In genomic region chr3:33831053-33831452, GRCh38 we compare ENCODE assay signal across 19 cellular contexts. TPM values are rescaled to one million over a fixed set of nuclear protein-coding genes. Genes with fewer than 3 reads are reported as not detected.
DNase-seq lines count a peak whose midpoint lies in the region; ATAC-seq and TF ChIP-seq lines count a peak whose summit lies in the region.
"Had no signal": no experiment of that assay in that cellular context is flagged by ENCODE, and none has a peak within 500 bp of the region (broad histone marks: within the 10 kb centered on the region; RNA-seq: fewer than 3 reads in every experiment).

No MANE protein-coding gene starts in this region.

- H4K8ac ChIP-seq in mesendoderm (ENCODE audit: low read depth, low read length), result no peak overlapping the region

- no peak overlapping the region for H3K23ac ChIP-seq in mesendoderm (ENCODE audit: low read length)

- H2BK5ac ChIP-seq in mesendoderm (ENCODE audit: low read length), result no peak overlapping the region

- H3K36me3 Mint-ChIP-seq in activated T-helper 17 cell treated with anti-CD3 and anti-CD28 coated beads, Interleukin-2, amount 50 U/mL, for 72 hours (ENCODE audit: low read depth), result peaks cover 79% of the 10 kb centered on the region

- no peak overlapping the region for H3K27ac ChIP-seq in mesendoderm (ENCODE audit: low read depth, low read length)
- H3K27ac ChIP-seq: colonic mucosa, prostate gland had no signal

- no peak overlapping the region for H3K4me2 ChIP-seq in mesendoderm (ENCODE audit: low read length)

- peaks cover 36% of the 10 kb centered on the region for H3K4me1 Mint-ChIP-seq in activated T-helper 17 cell treated with anti-CD3 and anti-CD28 coated beads, Interleukin-2, amount 50 U/mL, for 72 hours

- DNase-seq in activated CD4-positive, CD25-positive, alpha-beta regulatory T cell treated with anti-CD3 and anti-CD28 coated beads, Interleukin-2, amount 50 U/mL, for 72 hours, result no peak
- DNase-seq in ELR (ENCODE audit: low read depth) (peak; percentile 46), fibroblast of villous mesenchyme (ENCODE audit: low read depth) (peak; percentile 22), NCI-H2227 (lab: John Stamatoyannopoulos, UW; ENCODE audit: unreplicated experiment) (no peak), mesendoderm (no peak)
- DNase-seq: 8988T; activated CD4-positive, alpha-beta T cell treated with anti-CD3 and anti-CD28 coated beads, Interleukin-2, amount 10 ng/mL, durations not matched to agents 24 days and 14 days; colonic mucosa; DMS153; left cardiac atrium; MG63; stimulated activated CD4-positive, alpha-beta T cell treated with anti-CD3 and anti-CD28 coated beads, Interleukin-4, amount 100 ng/mL, for 4 hours had no signal

- no peaks in the 10 kb centered on the region for H3K27me3 ChIP-seq in mesendoderm (ENCODE audit: insufficient read depth, low read length, poor library complexity)
- H3K27me3 ChIP-seq: colonic mucosa, MG63 had no signal

- H3K56ac ChIP-seq in mesendoderm (ENCODE audit: low read length), result no peak overlapping the region

- no peaks in the 10 kb centered on the region for H3K79me2 ChIP-seq in mesendoderm (ENCODE audit: control insufficient read depth, insufficient read depth, low read length)

- H3K4me1 ChIP-seq in mesendoderm (ENCODE audit: control insufficient read depth, low read depth, low read length), result no peaks in the 10 kb centered on the region
- H3K4me1 ChIP-seq: colonic mucosa, prostate gland had no signal

- no peak overlapping the region for H2BK15ac ChIP-seq in mesendoderm (replicated peaks; ENCODE audit: low read depth)

- H3K9me3 Mint-ChIP-seq in activated T-helper 17 cell treated with anti-CD3 and anti-CD28 coated beads, Interleukin-2, amount 50 U/mL, for 72 hours, result no peaks in the 10 kb centered on the region
- H3K9me3 Mint-ChIP-seq: activated CD4-positive, alpha-beta T cell treated with anti-CD3 and anti-CD28 coated beads, Interleukin-2, amount 10 ng/mL, durations not matched to agents 24 days and 14 days; activated T-helper 1 cell treated with anti-CD3 and anti-CD28 coated beads, Interleukin-12 subunit alpha, Interleukin-12 subunit beta, Interleukin-2, Interleukin-4 antibody, amounts not matched to agents 30 ng/mL and 10 ng/mL and 1 ng/mL, durations not matched to agents 14 hours and 24 hours and 36 hours; CD14-positive monocyte; neural crest cell had no signal

- H2BK120ac ChIP-seq in mesendoderm (ENCODE audit: low read depth, low read length), result no peak overlapping the region

- H3K36me3 ChIP-seq in mesendoderm (ENCODE audit: control insufficient read depth, insufficient read depth, low read length), result no peaks in the 10 kb centered on the region
- H3K36me3 ChIP-seq: colonic mucosa, prostate gland had no signal

- H3K79me1 ChIP-seq in mesendoderm (ENCODE audit: low read length), result no peaks in the 10 kb centered on the region

- peak; percentile 81 to 84 for ATAC-seq in activated CD4-positive, CD25-positive, alpha-beta regulatory T cell treated with anti-CD3 and anti-CD28 coated beads, Interleukin-2, amount 50 U/mL, for 24 hours
- peak; percentile 67 for ATAC-seq in activated T-helper 17 cell treated with anti-CD3 and anti-CD28 coated beads, Interleukin-2, amount 50 U/mL, for 72 hours (replicated peaks)
- ATAC-seq in HG02981 (IDR thresholded peaks at IDR 0.05; ENCODE audit: unreplicated experiment), result no peak
- ATAC-seq: left cardiac atrium had no signal

- no peak overlapping the region for H4K5ac ChIP-seq in mesendoderm (ENCODE audit: low read length)

- no peak overlapping the region for H2AK5ac ChIP-seq in mesendoderm (ENCODE audit: low read length)

- H3K4me3 ChIP-seq in fibroblast of villous mesenchyme (ENCODE audit: low read depth, low read length) (no peak overlapping the region), mesendoderm (ENCODE audit: low read length) (no peak overlapping the region)
- H3K4me3 ChIP-seq: colonic mucosa, MG63, prostate gland had no signal

- no peak overlapping the region for H3K18ac ChIP-seq in mesendoderm (ENCODE audit: low read length)

- H3K9ac ChIP-seq in mesendoderm (ENCODE audit: low read length), result no peak overlapping the region

- no peaks in the 10 kb centered on the region for H3K27me3 Mint-ChIP-seq in activated T-helper 17 cell treated with anti-CD3 and anti-CD28 coated beads, Interleukin-2, amount 50 U/mL, for 72 hours
- H3K27me3 Mint-ChIP-seq: activated CD4-positive, alpha-beta T cell treated with anti-CD3 and anti-CD28 coated beads, Interleukin-2, amount 10 ng/mL, durations not matched to agents 24 days and 14 days had no signal

- no peak overlapping the region for H3K27ac Mint-ChIP-seq in activated T-helper 17 cell treated with anti-CD3 and anti-CD28 coated beads, Interleukin-2, amount 50 U/mL, for 72 hours
- H3K27ac Mint-ChIP-seq: activated CD4-positive, alpha-beta T cell treated with anti-CD3 and anti-CD28 coated beads, Interleukin-2, amount 10 ng/mL, durations not matched to agents 24 days and 14 days; activated T-helper 1 cell treated with anti-CD3 and anti-CD28 coated beads, Interleukin-12 subunit alpha, Interleukin-12 subunit beta, Interleukin-2, Interleukin-4 antibody, amounts not matched to agents 30 ng/mL and 10 ng/mL and 1 ng/mL, durations not matched to agents 14 hours and 24 hours and 36 hours had no signal

- no peak for TF ChIP-seq CTCF in fibroblast of villous mesenchyme (IDR thresholded peaks at IDR 0.05; ENCODE audit: insufficient read depth, low read depth, low read length)

- no peak overlapping the region for H3K4ac ChIP-seq in mesendoderm (ENCODE audit: low read depth, low read length)

- no peak overlapping the region for H3K4me3 Mint-ChIP-seq in activated T-helper 17 cell treated with anti-CD3 and anti-CD28 coated beads, Interleukin-2, amount 50 U/mL, for 72 hours
- H3K4me3 Mint-ChIP-seq: activated CD4-positive, alpha-beta T cell treated with anti-CD3 and anti-CD28 coated beads, Interleukin-2, amount 10 ng/mL, durations not matched to agents 24 days and 14 days; activated T-helper 1 cell treated with anti-CD3 and anti-CD28 coated beads, Interleukin-12 subunit alpha, Interleukin-12 subunit beta, Interleukin-2, Interleukin-4 antibody, amounts not matched to agents 30 ng/mL and 10 ng/mL and 1 ng/mL, durations not matched to agents 14 hours and 24 hours and 36 hours; CD14-positive monocyte; neural crest cell had no signal

RNA-seq across cellular contexts. Expression of gene PDCD6IP, which starts 32.6 kb away (rescaled TPM):
- 100 to 1,000 TPM; 199 to 209 TPM for total RNA-seq in activated T-helper 17 cell treated with anti-CD3 and anti-CD28 coated beads, Interleukin-2, amount 50 U/mL, for 72 hours
- total RNA-seq in fibroblast of villous mesenchyme, result 165 and 182 TPM in 2 replicates
- 77.6 TPM for polyA plus RNA-seq in mesendoderm (2013, experiment 1 of 2)
- polyA plus RNA-seq in mesendoderm (2013, experiment 2 of 2), result 82.4 TPM

Comparison
In these comparisons a context has a peak if more than half of its experiments do, and no peak if none do; other contexts are left out.
1. DNase-seq: peak in ELR (single experiment) and fibroblast of villous mesenchyme (single experiment); none in activated CD4-positive, CD25-positive, alpha-beta regulatory T cell treated with anti-CD3 and anti-CD28 coated beads, Interleukin-2, amount 50 U/mL, for 72 hours (single experiment), NCI-H2227 (single experiment) and mesendoderm (single experiment).